34 cellular contexts compared by ENCODE assay signal in genomic region chr9:116057371-116057770, GRCh38.
"Had no signal": no experiment of that assay in that cellular context is flagged by ENCODE, and none has a peak within 500 bp of the region (broad histone marks: within the 10 kb centered on the region; RNA-seq: fewer than 3 reads in every experiment).

No MANE protein-coding gene starts in this region.

- H3K27ac ChIP-seq: adrenal gland, body of pancreas, brain microvascular endothelial cell, breast epithelium, VCaP had no signal

- H3K4me1 ChIP-seq: adrenal gland, body of pancreas, breast epithelium had no signal

- H3K27me3 ChIP-seq: adrenal gland, body of pancreas, brain microvascular endothelial cell, breast epithelium had no signal

- FAIRE-seq: astrocyte, TTC549 had no signal

- DNase-seq: activated B cell treated with CpG ODN at 0.5 μM for 24 hours; activated CD4-positive, alpha-beta memory T cell treated with anti-CD3 and anti-CD28 coated beads for 36 hours; activated CD4-positive, alpha-beta T cell treated with anti-CD3 and anti-CD28 coated beads for 4 hours; activated CD4-positive, alpha-beta T cell treated with anti-CD3 and anti-CD28 coated beads, Interleukin-2, amount 10 ng/mL, durations not matched to agents 24 days and 14 days; activated CD4-positive, alpha-beta T cell treated with anti-CD3 and anti-CD28 coated beads, Interleukin-2, amount 50 U/mL, for 1 hour; activated CD4-positive, alpha-beta T cell treated with anti-CD3 and anti-CD28 coated beads, Interleukin-2, amount 50 U/mL, for 4 hours; activated CD4-positive, CD25-positive, alpha-beta regulatory T cell treated with anti-CD3 and anti-CD28 coated beads, Interleukin-2, amount 50 U/mL, for 72 hours; activated CD8-positive, alpha-beta memory T cell treated with anti-CD3 and anti-CD28 coated beads, Interleukin-2, amount 50 U/mL, for 4 hours; activated CD8-positive, alpha-beta T cell treated with anti-CD3 and anti-CD28 coated beads for 36 hours; activated effector memory CD4-positive, alpha-beta T cell treated with anti-CD3 and anti-CD28 coated beads, Interleukin-2, amount 50 U/mL, for 16 hours; activated gamma-delta T cell treated with Interleukin-2 at 50 U/mL for 16 hours; activated naive CD4-positive, alpha-beta T cell; activated naive CD4-positive, alpha-beta T cell treated with anti-CD3 and anti-CD28 coated beads for 36 hours; activated naive CD4-positive, alpha-beta T cell treated with anti-CD3 and anti-CD28 coated beads, Interleukin-2, amount 50 U/mL, for 16 hours; activated naive CD8-positive, alpha-beta T cell treated with anti-CD3 and anti-CD28 coated beads for 36 hours; activated T-cell treated with anti-CD3 and anti-CD28 coated beads for 4 hours; activated T-cell treated with anti-CD3 and anti-CD28 coated beads, Interleukin-2, amount 50 U/mL, for 1 hour; activated T-cell treated with anti-CD3 and anti-CD28 coated beads, Interleukin-2, amount 50 U/mL, for 4 hours; activated T-cell treated with anti-CD3 and anti-CD28 coated beads, Interleukin-2, amount 50 U/mL, for 72 hours; adrenal gland; amniotic stem cell; aorta; body of pancreas; brain microvascular endothelial cell; central memory CD4-positive, alpha-beta T cell; T-helper 1 cell; T-helper 2 cell; T-helper 9 cell had no signal

- ATAC-seq: activated CD8-positive, alpha-beta T cell treated with anti-CD3 and anti-CD28 coated beads for 36 hours; activated naive CD4-positive, alpha-beta T cell treated with anti-CD3 and anti-CD28 coated beads, Interleukin-2, amount 50 U/mL, for 72 hours; activated T-cell treated with anti-CD3 and anti-CD28 coated beads, Interleukin-2, amount 50 U/mL, for 4 hours; activated T-cell treated with anti-CD3 and anti-CD28 coated beads, Interleukin-2, amount 50 U/mL, for 72 hours; activated T-helper 17 cell treated with anti-CD3 and anti-CD28 coated beads, Interleukin-2, amount 50 U/mL, for 72 hours; body of pancreas had no signal

- H3K9me3 ChIP-seq: adrenal gland, body of pancreas, breast epithelium had no signal

- H3K4me3 ChIP-seq: adrenal gland, body of pancreas, breast epithelium had no signal
